ENCODE assay signal across 35 cellular contexts in the genomic region with DNA sequence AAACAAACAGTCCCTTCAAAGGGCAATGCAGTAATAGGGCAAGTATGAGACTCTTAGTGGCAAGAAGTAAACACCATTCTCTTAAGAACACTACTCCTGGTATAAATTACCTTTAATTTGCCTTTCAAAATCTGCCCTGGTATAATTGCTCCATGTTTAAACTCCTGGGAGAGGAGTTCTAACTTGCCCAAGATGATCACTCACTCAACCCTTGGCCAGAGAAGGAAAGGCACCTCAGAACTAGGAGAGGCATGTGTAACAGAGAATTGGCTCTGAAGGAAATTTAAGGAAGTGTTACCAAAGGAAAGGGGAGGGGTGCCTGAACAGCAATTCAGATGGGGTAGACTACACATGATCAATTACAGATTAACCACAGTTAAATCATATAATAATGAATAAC.
"Had no signal": no experiment of that assay in that cellular context is flagged by ENCODE, and none has a peak within 500 bp of the region (broad histone marks: within the 10 kb centered on the region; RNA-seq: fewer than 3 reads in every experiment).

No MANE protein-coding gene starts in this region.

- H3K27ac ChIP-seq: brain microvascular endothelial cell, cardiac muscle cell, SJCRH30, SK-N-MC, WERI-Rb-1 had no signal

- H3K27me3 ChIP-seq: brain microvascular endothelial cell, cardiac muscle cell, SJCRH30 had no signal

- H3K27ac Mint-ChIP-seq: activated CD4-positive, alpha-beta memory T cell treated with anti-CD3 and anti-CD28 coated beads, Interleukin-2, amount 10 ng/mL, durations not matched to agents 7 days and 5 days; activated CD8-positive, alpha-beta memory T cell treated with anti-CD3 and anti-CD28 coated beads, Interleukin-2, amount 10 ng/mL, durations not matched to agents 7 days and 5 days; activated naive CD4-positive, alpha-beta T cell treated with anti-CD3 and anti-CD28 coated beads, Interleukin-2, amount 10 ng/mL, durations not matched to agents 7 days and 5 days; activated naive CD8-positive, alpha-beta T cell; activated naive CD8-positive, alpha-beta T cell treated with anti-CD3 and anti-CD28 coated beads, Interleukin-2, amount 50 U/mL, for 24 hours had no signal

- H3K27me3 Mint-ChIP-seq: activated CD4-positive, alpha-beta memory T cell treated with anti-CD3 and anti-CD28 coated beads, Interleukin-2, amount 10 ng/mL, durations not matched to agents 7 days and 5 days; activated CD8-positive, alpha-beta memory T cell treated with anti-CD3 and anti-CD28 coated beads, Interleukin-2, amount 10 ng/mL, durations not matched to agents 7 days and 5 days; activated naive CD4-positive, alpha-beta T cell treated with anti-CD3 and anti-CD28 coated beads, Interleukin-2, amount 10 ng/mL, durations not matched to agents 7 days and 5 days; activated naive CD8-positive, alpha-beta T cell; activated naive CD8-positive, alpha-beta T cell treated with anti-CD3 and anti-CD28 coated beads, Interleukin-2, amount 50 U/mL, for 24 hours; central memory CD8-positive, alpha-beta T cell had no signal

- H3K4me3 Mint-ChIP-seq: activated CD4-positive, alpha-beta memory T cell treated with anti-CD3 and anti-CD28 coated beads, Interleukin-2, amount 10 ng/mL, durations not matched to agents 7 days and 5 days; activated CD8-positive, alpha-beta memory T cell treated with anti-CD3 and anti-CD28 coated beads, Interleukin-2, amount 10 ng/mL, durations not matched to agents 7 days and 5 days; activated naive CD4-positive, alpha-beta T cell treated with anti-CD3 and anti-CD28 coated beads, Interleukin-2, amount 10 ng/mL, durations not matched to agents 7 days and 5 days; activated naive CD8-positive, alpha-beta T cell; activated naive CD8-positive, alpha-beta T cell treated with anti-CD3 and anti-CD28 coated beads, Interleukin-2, amount 50 U/mL, for 24 hours; central memory CD8-positive, alpha-beta T cell had no signal

- H3K4me1 Mint-ChIP-seq: activated CD4-positive, alpha-beta memory T cell treated with anti-CD3 and anti-CD28 coated beads, Interleukin-2, amount 10 ng/mL, durations not matched to agents 7 days and 5 days; activated CD8-positive, alpha-beta memory T cell treated with anti-CD3 and anti-CD28 coated beads, Interleukin-2, amount 10 ng/mL, durations not matched to agents 7 days and 5 days; activated naive CD4-positive, alpha-beta T cell treated with anti-CD3 and anti-CD28 coated beads, Interleukin-2, amount 10 ng/mL, durations not matched to agents 7 days and 5 days; activated naive CD8-positive, alpha-beta T cell treated with anti-CD3 and anti-CD28 coated beads, Interleukin-2, amount 50 U/mL, for 24 hours; central memory CD8-positive, alpha-beta T cell had no signal

- H3K4me3 ChIP-seq: cardiac muscle cell, SJCRH30, SK-N-MC had no signal

- ATAC-seq: activated CD8-positive, alpha-beta memory T cell treated with anti-CD3 and anti-CD28 coated beads, Interleukin-2, amount 10 ng/mL, durations not matched to agents 7 days and 5 days; activated naive CD8-positive, alpha-beta T cell treated with anti-CD3 and anti-CD28 coated beads, Interleukin-2, amount 50 U/mL, for 24 hours; Panc1 had no signal

- DNase-seq: activated CD4-positive, alpha-beta memory T cell treated with anti-CD3 and anti-CD28 coated beads, Interleukin-2, amount 10 ng/mL, durations not matched to agents 7 days and 5 days; activated CD4-positive, alpha-beta T cell treated with anti-CD3 and anti-CD28 coated beads for 1 hour; activated CD4-positive, alpha-beta T cell treated with anti-CD3 and anti-CD28 coated beads for 48 hours; activated CD4-positive, CD25-positive, alpha-beta regulatory T cell; activated CD8-positive, alpha-beta memory T cell treated with anti-CD3 and anti-CD28 coated beads for 24 hours; activated CD8-positive, alpha-beta memory T cell treated with anti-CD3 and anti-CD28 coated beads, Interleukin-2, amount 10 ng/mL, durations not matched to agents 7 days and 5 days; activated CD8-positive, alpha-beta memory T cell treated with anti-CD3 and anti-CD28 coated beads, Interleukin-2, amount 50 U/mL, for 48 hours; activated effector memory CD4-positive, alpha-beta T cell treated with Interleukin-2 at 50 U/mL for 16 hours; activated naive CD4-positive, alpha-beta T cell treated with anti-CD3 and anti-CD28 coated beads, Interleukin-2, amount 10 ng/mL, durations not matched to agents 7 days and 5 days; activated naive CD8-positive, alpha-beta T cell treated with anti-CD3 and anti-CD28 coated beads, Interleukin-2, amount 50 U/mL, for 24 hours; activated T-cell treated with anti-CD3 and anti-CD28 coated beads, Interleukin-2, amount 50 U/mL, for 48 hours; amniotic stem cell; aorta; brain microvascular endothelial cell; Kasumi-1; KG1; MM.1S; MV-4-11; NCI-H1092; NCI-H1417 treated with DMSO at 0.1 percent for 48 hours; NCI-H187 treated with DMSO at 0.1 percent for 48 hours; NCI-H2081; NCI-H2171 treated with DMSO at 0.1 percent for 48 hours; NCI-H2227 treated with DMSO at 0.1 percent for 48 hours; NCI-H446 treated with DMSO at 0.1 percent for 48 hours; NCI-H524; SHP77; SJCRH30; T1000; WERI-Rb-1 had no signal

- H3K36me3 ChIP-seq: brain microvascular endothelial cell, cardiac muscle cell, SJCRH30, WERI-Rb-1 had no signal

- H3K36me3 Mint-ChIP-seq: activated CD8-positive, alpha-beta memory T cell treated with anti-CD3 and anti-CD28 coated beads, Interleukin-2, amount 10 ng/mL, durations not matched to agents 7 days and 5 days; activated naive CD4-positive, alpha-beta T cell treated with anti-CD3 and anti-CD28 coated beads, Interleukin-2, amount 10 ng/mL, durations not matched to agents 7 days and 5 days; activated naive CD8-positive, alpha-beta T cell had no signal

- H3K9me3 ChIP-seq: SJCRH30 had no signal

- H3K4me1 ChIP-seq: SJCRH30 had no signal
